In genomic region chr1:10867914-10868598, GRCh38 we compare ENCODE assay signal across 1 cellular context.
TF ChIP-seq lines count a peak whose summit lies in the region.

No MANE protein-coding gene starts in this region.

TF ChIP-seq in HCT116, 20 proteins besides CTCF, POLR2A, EP300 and RAD21:
- no peak for TF ChIP-seq REST (IDR thresholded peaks at IDR 0.05; ENCODE audit: low read depth)
- TF ChIP-seq ZNF274 (IDR thresholded peaks at IDR 0.05; ENCODE audit: low read depth, low read length): no peak
- TF ChIP-seq CEBPB (IDR thresholded peaks at IDR 0.05; ENCODE audit: low read depth): no peak
- TF ChIP-seq CBX3 (IDR thresholded peaks at IDR 0.05; ENCODE audit: low read depth): no peak
- TF ChIP-seq ATF3 (IDR thresholded peaks at IDR 0.05): no peak
- TF ChIP-seq YY1 (IDR thresholded peaks at IDR 0.05; ENCODE audit: extremely low read depth, insufficient replicate concordance, low read depth, low read length): no peak
- TF ChIP-seq SRF (IDR thresholded peaks at IDR 0.05; ENCODE audit: low read depth): no peak
- TF ChIP-seq POLR2AphosphoS5 (IDR thresholded peaks at IDR 0.05; ENCODE audit: low read depth, low read length): no peak
- TF ChIP-seq SP1 (IDR thresholded peaks at IDR 0.05; ENCODE audit: low read depth): no peak
- no peak for TF ChIP-seq EZH2 (IDR thresholded peaks at IDR 0.05)
- TF ChIP-seq EZH2phosphoT487 (IDR thresholded peaks at IDR 0.05; ENCODE audit: borderline replicate concordance): no peak
- no peak for TF ChIP-seq EGR1 (IDR thresholded peaks at IDR 0.05; ENCODE audit: low read depth)
